Comparison of ENCODE assay signal across 1 cellular context in the genomic region with DNA sequence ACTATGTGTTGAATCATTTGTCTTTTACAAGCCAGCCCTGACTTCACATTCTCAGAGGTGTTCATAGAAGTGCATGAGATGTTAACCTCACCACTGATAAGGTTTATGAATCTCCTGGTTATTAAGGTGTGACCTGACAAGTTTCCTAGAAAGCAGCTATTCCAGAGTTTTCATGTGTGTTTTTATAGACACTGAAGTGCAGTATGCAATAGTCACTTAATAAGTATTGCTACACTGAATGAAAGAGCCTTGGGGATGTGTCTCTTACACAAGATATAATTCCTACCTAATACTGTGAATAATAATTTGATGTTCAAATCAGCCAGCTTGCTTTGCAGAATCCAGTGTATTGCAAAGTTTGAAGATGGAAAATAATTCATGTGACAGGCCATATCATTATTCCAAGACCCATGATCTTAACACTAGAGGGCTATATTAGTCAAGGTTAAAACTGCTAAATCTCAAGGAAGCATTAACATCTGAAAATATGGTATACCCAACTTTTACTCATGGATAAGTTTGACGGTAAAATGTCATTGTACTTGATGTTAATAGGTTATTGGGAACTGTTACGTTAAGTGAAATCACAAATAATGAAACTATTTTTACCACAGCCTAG.
A peak's percentile ranks its signal among the peaks of the same experiment; 100 is the strongest.
TF ChIP-seq lines count a peak whose summit lies in the region.

No MANE protein-coding gene starts in this region.

TF ChIP-seq in HEK293, 187 proteins besides CTCF, POLR2A, EP300 and RAD21 (continued from another document):
- TF ChIP-seq ZSCAN5A (tag by site-specific recombination; IDR thresholded peaks at IDR 0.05) (no peak), ZNF654 (tag by site-specific recombination; IDR thresholded peaks at IDR 0.05; ENCODE audit: low read depth) (peak; percentile 42; the same call in 1 of the 2 replicates), ZNF704 (tag by site-specific recombination; IDR thresholded peaks at IDR 0.05) (no peak), SCRT2 (tag by site-specific recombination; IDR thresholded peaks at IDR 0.05) (no peak), ZNF660 (tag by site-specific recombination; IDR thresholded peaks at IDR 0.05) (no peak), IKZF3 (tag by site-specific recombination; IDR thresholded peaks at IDR 0.05) (no peak), HIC1 (tag by site-specific recombination; IDR thresholded peaks at IDR 0.05) (no peak), SP3 (tag by site-specific recombination; IDR thresholded peaks at IDR 0.05) (no peak)
